8 cellular contexts compared by ENCODE assay signal in the genomic region with DNA sequence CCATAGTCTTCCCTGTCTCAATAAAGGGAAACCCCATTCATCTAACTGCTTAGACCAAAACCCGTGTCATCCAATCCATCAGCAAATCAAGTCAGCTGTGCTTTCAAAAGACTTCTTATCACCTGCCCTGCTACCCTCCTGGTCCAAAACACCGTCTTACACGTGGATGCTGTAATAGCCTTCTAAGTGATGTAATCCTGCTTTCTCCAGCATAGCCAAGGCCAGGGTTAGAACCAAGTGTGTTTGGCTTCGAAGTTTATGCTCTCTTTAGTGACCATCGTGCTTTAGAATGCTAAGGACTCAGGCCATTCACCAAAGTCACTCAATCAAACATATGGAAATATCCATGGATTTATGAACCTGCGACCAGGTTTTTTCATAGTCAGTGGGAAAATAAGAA.
"Had no signal": no experiment of that assay in that cellular context is flagged by ENCODE, and none has a peak within 500 bp of the region (broad histone marks: within the 10 kb centered on the region; RNA-seq: fewer than 3 reads in every experiment).

No MANE protein-coding gene starts in this region.

- H3K9me3 ChIP-seq: HAP-1 had no signal

- H3K27ac ChIP-seq: HL-60 had no signal

- DNase-seq: H7, HFFc6 had no signal

- H3K4me1 ChIP-seq: HAP-1 had no signal

- H3K4me3 ChIP-seq: GM23338, HAP-1 had no signal

- H3K4me2 ChIP-seq: GM23338 had no signal

- H3K36me3 ChIP-seq: HAP-1 had no signal

- FAIRE-seq: H1, HepG2 had no signal

- H2AFZ ChIP-seq: GM23338 had no signal

- ATAC-seq: GM23338, HCT116, HepG2 had no signal
